8 cellular contexts compared by ENCODE assay signal in the genomic region with DNA sequence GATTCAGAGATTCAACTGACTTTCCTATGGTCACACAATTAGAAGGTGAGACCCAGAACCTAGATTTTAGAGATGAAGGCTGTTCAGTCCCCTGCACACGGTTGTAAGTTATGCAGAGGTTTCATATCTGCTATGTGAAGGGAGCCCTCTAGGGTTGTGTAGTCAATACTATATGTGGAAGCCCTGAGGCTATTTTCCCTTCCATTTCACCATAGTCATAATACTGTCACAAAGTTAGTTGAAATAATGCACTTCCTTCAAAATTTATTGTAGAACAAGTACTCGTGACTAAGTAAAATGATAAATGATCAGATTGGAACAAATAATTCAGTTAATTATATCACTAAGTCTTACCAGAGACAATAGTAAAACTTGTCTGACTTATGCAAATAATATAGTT. TPM values are rescaled to one million over a fixed set of nuclear protein-coding genes. Genes with fewer than 3 reads are reported as not detected.
DNase-seq lines count a peak whose midpoint lies in the region; ATAC-seq, FAIRE-seq and TF ChIP-seq lines count a peak whose summit lies in the region.

No MANE protein-coding gene starts in this region.

- CTCF ChIA-PET in H1 (lab: Charles Lee; ENCODE audit: partially characterized antibody) = interaction anchor here (0.8 to 3.0 kb wide), 9 partner anchors 9 to 70 kb away, joined by 3 to 14 read pairs (median 5); a partner anchor contains a TSS
- CTCF ChIA-PET in activated CD4-positive, alpha-beta T cell treated with anti-CD3 and anti-CD28 coated beads, Interleukin-2, amount 10 ng/mL, durations not matched to agents 7 days and 5 days (lab: Charles Lee) = no interaction called here

- H3K4me2 ChIP-seq in Karpas-422 (ENCODE audit: low read depth, low read length, poor library complexity, severe bottlenecking) (peak overlapping the region; percentile 21), H1 (ENCODE audit: insufficient read depth in 1 of 2, low read depth in 2 of 2, low read length in 2 of 2) (no peak overlapping the region)

- in situ Hi-C loops in GM13976 (cut with MboI; ENCODE audit: low sequenced_read_pairs, unreplicated experiment) = loop anchor here (10.0 kb wide), 1 partner anchor 64 kb away; no protein-coding TSS in a partner anchor

- H3K9ac ChIP-seq in Karpas-422 (ENCODE audit: low read length) = no peak overlapping the region
- H3K9ac ChIP-seq in H1 (replicated peaks in 1 of 4; ENCODE audit: extremely low read depth in 1 of 4, low read depth in 3 of 4, low read length in 3 of 4) = no peak overlapping the region

- no peak overlapping the region for H4K91ac ChIP-seq in H1 (replicated peaks; ENCODE audit: insufficient read length, low read length)

- no peak overlapping the region for H4K5ac ChIP-seq in H1 (ENCODE audit: insufficient read length, low read depth, low read length)

- H3K18ac ChIP-seq in H1 (ENCODE audit: extremely low read depth, low read length) = no peak overlapping the region

- no peak for TF ChIP-seq EP300 in H1 (IDR thresholded peaks at IDR 0.05; ENCODE audit: borderline replicate concordance in 1 of 2, low read depth in 2 of 2, low read length in 2 of 2)

- no peak overlapping the region for H2BK120ac ChIP-seq in H1 (replicated peaks; ENCODE audit: low read depth, low read length)

- H2BK15ac ChIP-seq in H1 (ENCODE audit: low read length) = no peak overlapping the region

- no peaks in the 10 kb centered on the region for H3K27me3 ChIP-seq in Karpas-422 (ENCODE audit: low read length)
- H3K27me3 ChIP-seq in H1 (replicated peaks in 1 of 4; ENCODE audit: control insufficient read depth in 3 of 4, extremely low read depth in 1 of 4, insufficient read depth in 3 of 4, low read length in 3 of 4) = peaks cover 0 to 5% (median 1%) of the 10 kb centered on the region in 4 experiments; a peak in 2 of 7 replicates

- H3K4me1 ChIP-seq in Karpas-422 (ENCODE audit: low read length) (peaks cover 12% of the 10 kb centered on the region), H1 (replicated peaks in 1 of 4; ENCODE audit: control insufficient read depth in 3 of 4, insufficient read depth in 4 of 4, low read length in 3 of 4) (no peaks in the 10 kb centered on the region)

- no peak overlapping the region for H3K27ac ChIP-seq in Karpas-422 (ENCODE audit: low read length)
- no peak overlapping the region for H3K27ac ChIP-seq in H1 (ENCODE audit: low read depth, low read length)

- peak overlapping the region; percentile 34 for H3K27ac Mint-ChIP-seq in stimulated activated naive CD8-positive, alpha-beta T cell treated with anti-CD3 and anti-CD28 coated beads, Interleukin-15, Interleukin-2, amounts not matched to agents 100 ng/mL and 50 ng/mL, for 24 hours
- H3K27ac Mint-ChIP-seq in activated CD4-positive, alpha-beta T cell treated with anti-CD3 and anti-CD28 coated beads, Interleukin-2, amount 10 ng/mL, durations not matched to agents 7 days and 5 days = no peak overlapping the region

- H3K36me3 Mint-ChIP-seq in stimulated activated naive CD8-positive, alpha-beta T cell treated with anti-CD3 and anti-CD28 coated beads, Interleukin-15, Interleukin-2, amounts not matched to agents 100 ng/mL and 50 ng/mL, for 24 hours (ENCODE audit: low read depth) = no peaks in the 10 kb centered on the region
- peaks cover 2% of the 10 kb centered on the region for H3K36me3 Mint-ChIP-seq in activated CD4-positive, alpha-beta T cell treated with anti-CD3 and anti-CD28 coated beads, Interleukin-2, amount 10 ng/mL, durations not matched to agents 7 days and 5 days (ENCODE audit: low read depth)

- no peaks in the 10 kb centered on the region for H3K9me3 Mint-ChIP-seq in stimulated activated naive CD8-positive, alpha-beta T cell treated with anti-CD3 and anti-CD28 coated beads, Interleukin-15, Interleukin-2, amounts not matched to agents 100 ng/mL and 50 ng/mL, for 24 hours
- no peaks in the 10 kb centered on the region for H3K9me3 Mint-ChIP-seq in activated CD4-positive, alpha-beta T cell treated with anti-CD3 and anti-CD28 coated beads, Interleukin-2, amount 10 ng/mL, durations not matched to agents 7 days and 5 days

- TF ChIP-seq CTCF in GM13976 (IDR thresholded peaks at IDR 0.05; ENCODE audit: borderline replicate concordance, control extremely low read depth, extremely low read depth, insufficient read depth, missing control alignments) (peak; percentile 48), H1 (IDR thresholded peaks at IDR 0.05; ENCODE audit: control extremely low read depth in 1 of 3, insufficient read depth in 1 of 3, low read depth in 1 of 3, low read length in 3 of 3) (peak in 1 of 3 experiments; percentile 6; a peak in 1 of 4 replicates)

- H3K36me3 ChIP-seq in Karpas-422 (ENCODE audit: insufficient read depth, low read length) (no peaks in the 10 kb centered on the region), H1 (ENCODE audit: control insufficient read depth in 2 of 4, insufficient read depth in 4 of 4, low read length in 3 of 4) (no peaks in the 10 kb centered on the region)

- H3K4ac ChIP-seq in H1 (replicated peaks; ENCODE audit: insufficient read length, low read depth, low read length) = no peak overlapping the region

- no peaks in the 10 kb centered on the region for H4K20me1 ChIP-seq in Karpas-422 (ENCODE audit: insufficient read depth, low read depth, low read length)
- H4K20me1 ChIP-seq in H1 (replicated peaks in 1 of 2; ENCODE audit: control insufficient read depth in 1 of 2, insufficient read depth in 2 of 2, low read length in 2 of 2) = peaks cover 0 to 2% of the 10 kb centered on the region in 2 experiments

- H3K79me2 ChIP-seq in Karpas-422 (ENCODE audit: low read length) = no peaks in the 10 kb centered on the region
- no peaks in the 10 kb centered on the region for H3K79me2 ChIP-seq in H1 (ENCODE audit: control insufficient read depth in 1 of 2, insufficient read depth in 2 of 2, low read length in 2 of 2)

- no peak overlapping the region for H3K14ac ChIP-seq in H1 (ENCODE audit: insufficient read length)

- H3K27me3 Mint-ChIP-seq in stimulated activated naive CD8-positive, alpha-beta T cell treated with anti-CD3 and anti-CD28 coated beads, Interleukin-15, Interleukin-2, amounts not matched to agents 100 ng/mL and 50 ng/mL, for 24 hours = no peaks in the 10 kb centered on the region
- peaks cover 11% of the 10 kb centered on the region for H3K27me3 Mint-ChIP-seq in activated CD4-positive, alpha-beta T cell treated with anti-CD3 and anti-CD28 coated beads, Interleukin-2, amount 10 ng/mL, durations not matched to agents 7 days and 5 days

- H3K9me2 ChIP-seq in Karpas-422 (replicated peaks; ENCODE audit: insufficient read depth, low read length) = no peaks in the 10 kb centered on the region

- DNase-seq in GM13976 (ENCODE audit: low spot score) (peak; percentile 55), Karpas-422 (peak; percentile 85), H1 (ENCODE audit: low read depth in 1 of 2, low spot score in 2 of 2) (no peak), iPS-NIHi11 (ENCODE audit: low spot score) (no peak)
- no peak for DNase-seq in activated T-cell treated with anti-CD3 and anti-CD28 coated beads, Interleukin-2, amount 50 U/mL, for 1 hour
- no peak for DNase-seq in activated CD4-positive, alpha-beta T cell treated with anti-CD3 and anti-CD28 coated beads, Interleukin-2, amount 10 ng/mL, durations not matched to agents 7 days and 5 days

- no peak overlapping the region for H3K4me3 ChIP-seq in Karpas-422 (ENCODE audit: low read length)
- no peak overlapping the region for H3K4me3 ChIP-seq in H1 (ENCODE audit: extremely low read depth in 1 of 4, insufficient read depth in 2 of 4, low read depth in 3 of 4, low read length in 4 of 4)

- H3K4me1 Mint-ChIP-seq in stimulated activated naive CD8-positive, alpha-beta T cell treated with anti-CD3 and anti-CD28 coated beads, Interleukin-15, Interleukin-2, amounts not matched to agents 100 ng/mL and 50 ng/mL, for 24 hours (ENCODE audit: low read depth) = peaks cover 22% of the 10 kb centered on the region
- peaks cover 9% of the 10 kb centered on the region for H3K4me1 Mint-ChIP-seq in activated CD4-positive, alpha-beta T cell treated with anti-CD3 and anti-CD28 coated beads, Interleukin-2, amount 10 ng/mL, durations not matched to agents 7 days and 5 days

- no peak overlapping the region for H2BK20ac ChIP-seq in H1 (ENCODE audit: low read length)

- peak; percentile 16 to 45; a peak in 3 of 4 replicates for TF ChIP-seq RAD21 in H1 (IDR thresholded peaks at IDR 0.05 in 1 of 2, conservative IDR thresholded peaks at IDR 0.05 in 1 of 2; ENCODE audit: low read depth in 2 of 2, low read length in 2 of 2)

- TF ChIP-seq POLR2A in H1 (IDR thresholded peaks at IDR 0.05; ENCODE audit: control extremely low read depth in 1 of 2, low read depth in 2 of 2, low read length in 2 of 2) = no peak

- POLR2A ChIA-PET in H1 (lab: Charles Lee; ENCODE audit: partially characterized antibody) = no interaction called here
- POLR2A ChIA-PET in activated CD4-positive, alpha-beta T cell treated with anti-CD3 and anti-CD28 coated beads, Interleukin-2, amount 10 ng/mL, durations not matched to agents 7 days and 5 days (lab: Charles Lee) = no interaction called here

- no peak overlapping the region for H3K23ac ChIP-seq in H1 (ENCODE audit: insufficient read length)

- H2AFZ ChIP-seq in Karpas-422 (ENCODE audit: low read length) (no peak overlapping the region), H1 (ENCODE audit: low read length) (no peak overlapping the region)

- 71% methylated on average over 2 of the region's 2 CpGs; no CpG with 5 or more reads in 1 of the 2 experiments for WGBS in H1 (ENCODE audit: extremely low coverage in 1 of 2, insufficient coverage in 1 of 2, insufficient read length in 1 of 2, insufficient replicate concordance in 2 of 2, low coverage in 1 of 2, low lambda C conversion rate in 2 of 2, missing lambda C conversion rate in 1 of 2), 2 experiments

- FAIRE-seq in H1 (lab: Jason Lieb, UNC) = no peak

- H3K23me2 ChIP-seq in H1 (ENCODE audit: low read depth, low read length) = no peaks in the 10 kb centered on the region

- no peak overlapping the region for H4K8ac ChIP-seq in H1 (ENCODE audit: extremely low read depth, insufficient read depth, low read length)

- peak; percentile 85 for ATAC-seq in GM21529 (IDR thresholded peaks at IDR 0.05; ENCODE audit: unreplicated experiment)

- no peak overlapping the region for H2BK12ac ChIP-seq in H1 (ENCODE audit: low read depth, low read length)

- no peak overlapping the region for H2BK5ac ChIP-seq in H1 (ENCODE audit: low read depth, low read length)

- H2AK5ac ChIP-seq in H1 (ENCODE audit: low read depth, low read length) = no peak overlapping the region

- no peaks in the 10 kb centered on the region for H3K79me1 ChIP-seq in H1 (ENCODE audit: low read depth, low read length)

- no peak overlapping the region for H3K4me3 Mint-ChIP-seq in stimulated activated naive CD8-positive, alpha-beta T cell treated with anti-CD3 and anti-CD28 coated beads, Interleukin-15, Interleukin-2, amounts not matched to agents 100 ng/mL and 50 ng/mL, for 24 hours
- H3K4me3 Mint-ChIP-seq in activated CD4-positive, alpha-beta T cell treated with anti-CD3 and anti-CD28 coated beads, Interleukin-2, amount 10 ng/mL, durations not matched to agents 7 days and 5 days = no peak overlapping the region

- H3K56ac ChIP-seq in H1 (replicated peaks; ENCODE audit: insufficient read length, low read depth, low read length) = no peak overlapping the region

- H3K9me3 ChIP-seq in Karpas-422 (ENCODE audit: low read length) (no peaks in the 10 kb centered on the region), H1 (ENCODE audit: insufficient read depth in 2 of 2, low read depth in 1 of 2, low read length in 1 of 2) (no peaks in the 10 kb centered on the region)

RNA-seq across cellular contexts. Expression of a gene that starts 48.8 kb away (rescaled TPM):
- total RNA-seq in Karpas-422 (2014; rRNA removed; shearing (Covaris generic); ENCODE audit: low replicate concordance) = 11.0 and 12.8 TPM in 2 replicates
- 2.2 and 2.5 TPM in 2 replicates for total RNA-seq in H1 (2021; fragmentation: NEBNext Ultra II Directional; extraction: Animal tissue kit (Norgen Biotek cat#: 25700))
- 1.1 and 1.2 TPM in 2 replicates for polyA plus RNA-seq in H1 (2011; rRNA removed)
- polyA plus RNA-seq in H1 (2011; cell fraction: cytosol; rRNA removed) = 1.1 TPM
- polyA plus RNA-seq in H1 (2011; cell fraction: nucleus; rRNA removed) = 1.2 TPM
- 1.2 to 2.2 TPM (median 1.7 TPM) in 4 replicates for polyA plus RNA-seq in H1 (2012, experiment 1 of 2)
- polyA plus RNA-seq in H1 (2012, experiment 2 of 2) = 0.30 TPM
- polyA plus RNA-seq in H1 (2013, experiment 1 of 2) = 2.2 TPM
- 2.5 TPM for polyA plus RNA-seq in H1 (2013, experiment 2 of 2)
- 2.2 and 2.9 TPM in 2 replicates for polyA minus RNA-seq in H1 (2011; rRNA and poly(A)+ RNA removed)
- 0.73 TPM for polyA minus RNA-seq in H1 (2011; cell fraction: cytosol; rRNA and poly(A)+ RNA removed)
- polyA minus RNA-seq in H1 (2011; cell fraction: nucleus; rRNA and poly(A)+ RNA removed) = 3.4 TPM
- total RNA-seq in activated CD4-positive, alpha-beta T cell treated with anti-CD3 and anti-CD28 coated beads, Interleukin-2, amount 10 ng/mL, durations not matched to agents 7 days and 5 days = 10 to 100 TPM; 15.8 to 16.8 TPM

Comparison
In these comparisons a context has a peak if more than half of its experiments do, and no peak if none do; other contexts are left out.
1. DNase-seq: peak in GM13976 (single experiment) and Karpas-422 (single experiment); none in H1 (0 of 2), activated T-cell treated with anti-CD3 and anti-CD28 coated beads, Interleukin-2, amount 50 U/mL, for 1 hour (single experiment), activated CD4-positive, alpha-beta T cell treated with anti-CD3 and anti-CD28 coated beads, Interleukin-2, amount 10 ng/mL, durations not matched to agents 7 days and 5 days (single experiment) and iPS-NIHi11 (single experiment).